In the genomic region with DNA sequence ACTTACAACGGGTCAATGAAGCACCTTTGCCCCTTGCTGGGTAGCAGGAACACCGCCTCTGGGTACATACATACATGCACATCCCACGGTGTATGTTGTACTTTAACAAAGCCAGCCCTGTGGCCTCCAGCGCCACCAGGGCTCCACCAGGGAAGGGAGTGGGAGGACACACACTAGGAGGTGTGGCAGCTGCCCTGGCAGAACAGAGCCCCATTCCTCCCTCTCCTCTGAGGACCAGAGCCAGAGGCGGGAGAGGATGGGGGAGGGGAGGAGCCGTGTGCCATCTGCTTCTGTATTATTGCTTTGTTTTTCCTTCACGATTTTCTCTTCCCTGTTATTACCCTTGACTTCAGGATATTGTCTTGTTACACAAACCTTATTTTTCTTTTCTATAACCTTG, we compare ENCODE assay signal across 7 cellular contexts.
DNase-seq lines count a peak whose midpoint lies in the region; ATAC-seq and TF ChIP-seq lines count a peak whose summit lies in the region.

No MANE protein-coding gene starts in this region.

- H3K36me3 ChIP-seq in left ventricle myocardium inferior = peaks cover 13% of the 10 kb centered on the region
- no peaks in the 10 kb centered on the region for H3K36me3 ChIP-seq in skeletal muscle tissue (ENCODE audit: control insufficient read depth in 3 of 3, insufficient read depth in 3 of 3, low read length in 3 of 3)

- no peak overlapping the region for H3K4me3 ChIP-seq in left ventricle myocardium inferior
- peak overlapping the region in 2 of 3 donors; percentile 19 to 36 for H3K4me3 ChIP-seq in skeletal muscle tissue (ENCODE audit: low read length in 3 of 3)

- H3K9me3 ChIP-seq in left ventricle myocardium inferior (replicated peaks) = no peaks in the 10 kb centered on the region
- no peaks in the 10 kb centered on the region for H3K9me3 ChIP-seq in skeletal muscle tissue (ENCODE audit: control insufficient read depth in 3 of 3, low read length in 3 of 3)

- DNase-seq in NCI-H128 (lab: John Stamatoyannopoulos, UW; ENCODE audit: unreplicated experiment) (peak; percentile 25), SHP77 treated with DMSO at 0.1 percent for 48 hours (lab: John Stamatoyannopoulos, UW) (peak; percentile 3), left ventricle myocardium inferior (peak; percentile 45), SW 1271 (lab: John Stamatoyannopoulos, UW) (no peak)

- H3K4me1 ChIP-seq in left ventricle myocardium inferior (peaks cover 39% of the 10 kb centered on the region), skeletal muscle tissue (ENCODE audit: control insufficient read depth in 3 of 3, insufficient read depth in 3 of 3, low read length in 3 of 3) (peaks cover 22 to 29% (median 28%) of the 10 kb centered on the region in 3 donors)

- intact Hi-C loops in left ventricle myocardium inferior (cut with micrococcal nuclease) = loop anchor here (2.0 to 10.0 kb wide), 3 partner anchors 163 to 331 kb away; a partner anchor contains a TSS

- ATAC-seq in HG03460 (IDR thresholded peaks at IDR 0.05; ENCODE audit: unreplicated experiment) (no peak), GM18909 (IDR thresholded peaks at IDR 0.05; ENCODE audit: poor library complexity, unreplicated experiment) (no peak)

- H3K27ac ChIP-seq in left ventricle myocardium inferior (replicated peaks) (peak overlapping the region; percentile 67), skeletal muscle tissue (ENCODE audit: low read depth, low read length) (no peak overlapping the region)

- H3K9ac ChIP-seq in skeletal muscle tissue (ENCODE audit: low read depth in 1 of 3, low read length in 3 of 3) = no peak overlapping the region

- H3K27me3 ChIP-seq in left ventricle myocardium inferior (ENCODE audit: low read depth) (no peaks in the 10 kb centered on the region), skeletal muscle tissue (ENCODE audit: control insufficient read depth in 3 of 3, insufficient read depth in 3 of 3, low read length in 3 of 3) (no peaks in the 10 kb centered on the region)

- no peak for TF ChIP-seq CTCF in left ventricle myocardium inferior (IDR thresholded peaks at IDR 0.05; ENCODE audit: borderline replicate concordance)

Comparison
In these comparisons a context has a peak if more than half of its experiments do, and no peak if none do; other contexts are left out.
1. DNase-seq: peak in NCI-H128 (single experiment), SHP77 treated with DMSO at 0.1 percent for 48 hours (single experiment) and left ventricle myocardium inferior (single experiment); none in SW 1271 (0 of 2).